Comparison of ENCODE assay signal across 15 cellular contexts in genomic region chr3:177102526-177102925, GRCh38.
DNase-seq lines count a peak whose midpoint lies in the region; ATAC-seq and TF ChIP-seq lines count a peak whose summit lies in the region.
"Had no signal": no experiment of that assay in that cellular context is flagged by ENCODE, and none has a peak within 500 bp of the region (broad histone marks: within the 10 kb centered on the region; RNA-seq: fewer than 3 reads in every experiment).

No MANE protein-coding gene starts in this region.

- TF ChIP-seq RAD21 in SK-N-SH (IDR thresholded peaks at IDR 0.05; ENCODE audit: low read length), result no peak

- CTCF ChIA-PET in SK-N-SH (lab: Yijun Ruan, JAX), result interaction anchor here (1.3 kb wide), 1 partner anchor 17 kb away, joined by 4 read pairs; no protein-coding TSS in a partner anchor

- peaks cover 0 to 4% of the 10 kb centered on the region in 2 experiments for H3K36me3 ChIP-seq in SK-N-SH (replicated peaks in 1 of 2; ENCODE audit: control insufficient read depth in 1 of 2, insufficient read depth in 2 of 2, low read length in 1 of 2)
- no peaks in the 10 kb centered on the region for H3K36me3 ChIP-seq in parathyroid adenoma (ENCODE audit: control insufficient read depth, insufficient read depth, low read length)
- H3K36me3 ChIP-seq in ascending aorta, result no peaks in the 10 kb centered on the region
- H3K36me3 ChIP-seq: breast epithelium had no signal

- no peaks in the 10 kb centered on the region for H3K9me3 ChIP-seq in SK-N-SH
- H3K9me3 ChIP-seq in parathyroid adenoma (ENCODE audit: control insufficient read depth, low read length), result no peaks in the 10 kb centered on the region
- H3K9me3 ChIP-seq in ascending aorta, result no peaks in the 10 kb centered on the region
- H3K9me3 ChIP-seq: breast epithelium, psoas muscle had no signal

- H3K27me3 ChIP-seq in SK-N-SH (ENCODE audit: insufficient read depth) (no peaks in the 10 kb centered on the region), parathyroid adenoma (ENCODE audit: control insufficient read depth, insufficient read depth, low read length) (no peaks in the 10 kb centered on the region), ascending aorta (no peaks in the 10 kb centered on the region)
- H3K27me3 ChIP-seq: breast epithelium had no signal

- WGBS in SK-N-SH (ENCODE audit: low lambda C conversion rate), result 76% methylated on average over 3 of the region's 3 CpGs
- WGBS in lower leg skin, 2 donors, result 45 to 48% methylated on average over 3 of the region's 3 CpGs

- peak overlapping the region; percentile 74 for H3K27ac Mint-ChIP-seq in activated naive CD8-positive, alpha-beta T cell

- peaks cover 5% of the 10 kb centered on the region for H3K36me3 Mint-ChIP-seq in activated naive CD8-positive, alpha-beta T cell

- DNase-seq in SK-N-SH (no peak), left ventricle myocardium superior (no peak), ascending aorta (ENCODE audit: low spot score in 2 of 2) (no peak), lower leg skin (ENCODE audit: low spot score in 2 of 2) (no peak)
- DNase-seq: DMS79; left colon; psoas muscle; stimulated activated CD4-positive, alpha-beta T cell treated with anti-CD3 and anti-CD28 coated beads, Interleukin-4, amount 100 ng/mL, for 24 hours; T-helper 2 cell had no signal

- H3F3A ChIP-seq in SK-N-SH (replicated peaks; ENCODE audit: insufficient read depth), result no peaks in the 10 kb centered on the region

- H3K9ac ChIP-seq in SK-N-SH, result no peak overlapping the region
- H3K9ac ChIP-seq in parathyroid adenoma, result no peak overlapping the region

- no peak for TF ChIP-seq EP300 in SK-N-SH (IDR thresholded peaks at IDR 0.05; ENCODE audit: borderline replicate concordance in 1 of 2, low read depth in 1 of 2, low read length in 1 of 2)

- H2AFZ ChIP-seq in SK-N-SH (ENCODE audit: low read depth), result no peak overlapping the region
- H2AFZ ChIP-seq in parathyroid adenoma, result no peak overlapping the region

- H3K9me3 Mint-ChIP-seq in activated naive CD8-positive, alpha-beta T cell (ENCODE audit: low read depth), result no peaks in the 10 kb centered on the region

- POLR2A ChIA-PET in SK-N-SH (lab: Yijun Ruan, JAX), result no interaction called here

- H3K27ac ChIP-seq in SK-N-SH (ENCODE audit: low read depth in 2 of 2, low read length in 1 of 2) (no peak overlapping the region), parathyroid adenoma (no peak overlapping the region), ascending aorta (no peak overlapping the region)
- H3K27ac ChIP-seq: 22Rv1, breast epithelium, psoas muscle had no signal

- peaks cover 57% of the 10 kb centered on the region for H3K4me1 Mint-ChIP-seq in activated naive CD8-positive, alpha-beta T cell (ENCODE audit: low read depth)

- H3K9me2 ChIP-seq in SK-N-SH, result no peaks in the 10 kb centered on the region

- H4K20me1 ChIP-seq in SK-N-SH (ENCODE audit: insufficient read depth), result peaks cover 93% of the 10 kb centered on the region

- intact Hi-C loops in left ventricle myocardium superior (cut with micrococcal nuclease), result no loop called here
- intact Hi-C loops in ascending aorta (cut with DNase I), result no loop called here
- intact Hi-C loops in lower leg skin (cut with DNase I; ENCODE audit: low total_unique reads), result no loop called here

- TF ChIP-seq CTCF in SK-N-SH (IDR thresholded peaks at IDR 0.05), result no peak
- TF ChIP-seq CTCF in parathyroid adenoma (IDR thresholded peaks at IDR 0.05), result no peak
- TF ChIP-seq CTCF in ascending aorta (IDR thresholded peaks at IDR 0.05), result no peak
- no peak for TF ChIP-seq CTCF in lower leg skin (IDR thresholded peaks at IDR 0.05)

- no peak overlapping the region for H3K4me3 Mint-ChIP-seq in activated naive CD8-positive, alpha-beta T cell

- TF ChIP-seq POLR2A in lower leg skin (IDR thresholded peaks at IDR 0.05), result no peak

- H3K4me2 ChIP-seq in SK-N-SH, result no peak overlapping the region
- peak overlapping the region; percentile 37 for H3K4me2 ChIP-seq in parathyroid adenoma (ENCODE audit: low read length)

- no peak overlapping the region for H3K4me3 ChIP-seq in SK-N-SH (ENCODE audit: low read depth in 2 of 2, low read length in 1 of 2)
- H3K4me3 ChIP-seq in parathyroid adenoma (ENCODE audit: low read depth, low read length), result no peak overlapping the region
- H3K4me3 ChIP-seq in ascending aorta, result no peak overlapping the region
- H3K4me3 ChIP-seq in lower leg skin (ENCODE audit: low read depth, poor library complexity, severe bottlenecking), result no peak overlapping the region
- H3K4me3 ChIP-seq: breast epithelium, psoas muscle had no signal

- peaks cover 98% of the 10 kb centered on the region for H3K79me2 ChIP-seq in SK-N-SH (ENCODE audit: insufficient read depth)
- H3K79me2 ChIP-seq in parathyroid adenoma, result peaks cover 45% of the 10 kb centered on the region

- H3K4me1 ChIP-seq in SK-N-SH (ENCODE audit: control insufficient read depth in 1 of 2, insufficient read depth in 2 of 2, low read depth in 1 of 2, low read length in 1 of 2), result peaks cover 3 to 12% of the 10 kb centered on the region in 2 experiments; a peak in 3 of 4 replicates
- H3K4me1 ChIP-seq in parathyroid adenoma, result no peaks in the 10 kb centered on the region
- peaks cover 2 to 29% of the 10 kb centered on the region in 2 donors for H3K4me1 ChIP-seq in ascending aorta

- ATAC-seq in SK-N-SH treated with all-trans-retinoic acid at 6 μM for 48 hours (peak; percentile 60), left ventricle myocardium superior (peak; percentile 65), GM21528 (IDR thresholded peaks at IDR 0.05; ENCODE audit: low FRiP score, unreplicated experiment) (no peak)
- ATAC-seq: left colon, psoas muscle had no signal

- no peaks in the 10 kb centered on the region for H3K27me3 Mint-ChIP-seq in activated naive CD8-positive, alpha-beta T cell

TF ChIP-seq in SK-N-SH treated with all-trans-retinoic acid at 6 μM for 48 hours, 23 proteins besides CTCF, POLR2A, EP300 and RAD21:
- TF ChIP-seq, protein P1, sequence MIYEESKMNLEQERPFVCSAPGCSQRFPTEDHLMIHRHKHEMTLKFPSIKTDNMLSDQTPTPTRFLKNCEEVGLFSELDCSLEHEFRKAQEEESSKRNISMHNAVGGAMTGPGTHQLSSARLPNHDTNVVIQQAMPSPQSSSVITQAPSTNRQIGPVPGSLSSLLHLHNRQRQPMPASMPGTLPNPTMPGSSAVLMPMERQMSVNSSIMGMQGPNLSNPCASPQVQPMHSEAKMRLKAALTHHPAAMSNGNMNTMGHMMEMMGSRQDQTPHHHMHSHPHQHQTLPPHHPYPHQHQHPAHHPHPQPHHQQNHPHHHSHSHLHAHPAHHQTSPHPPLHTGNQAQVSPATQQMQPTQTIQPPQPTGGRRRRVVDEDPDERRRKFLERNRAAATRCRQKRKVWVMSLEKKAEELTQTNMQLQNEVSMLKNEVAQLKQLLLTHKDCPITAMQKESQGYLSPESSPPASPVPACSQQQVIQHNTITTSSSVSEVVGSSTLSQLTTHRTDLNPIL (CRISPR knock-in tag; IDR thresholded peaks at IDR 0.05; ENCODE audit: low read depth), result no peak
- no peak for TF ChIP-seq SNAI2 (CRISPR knock-in tag; IDR thresholded peaks at IDR 0.05)

TF ChIP-seq in SK-N-SH, 30 proteins besides CTCF, POLR2A, EP300 and RAD21:
- no peak for TF ChIP-seq MEF2A (IDR thresholded peaks at IDR 0.05; ENCODE audit: borderline replicate concordance, low read depth)
- TF ChIP-seq, protein P2, sequence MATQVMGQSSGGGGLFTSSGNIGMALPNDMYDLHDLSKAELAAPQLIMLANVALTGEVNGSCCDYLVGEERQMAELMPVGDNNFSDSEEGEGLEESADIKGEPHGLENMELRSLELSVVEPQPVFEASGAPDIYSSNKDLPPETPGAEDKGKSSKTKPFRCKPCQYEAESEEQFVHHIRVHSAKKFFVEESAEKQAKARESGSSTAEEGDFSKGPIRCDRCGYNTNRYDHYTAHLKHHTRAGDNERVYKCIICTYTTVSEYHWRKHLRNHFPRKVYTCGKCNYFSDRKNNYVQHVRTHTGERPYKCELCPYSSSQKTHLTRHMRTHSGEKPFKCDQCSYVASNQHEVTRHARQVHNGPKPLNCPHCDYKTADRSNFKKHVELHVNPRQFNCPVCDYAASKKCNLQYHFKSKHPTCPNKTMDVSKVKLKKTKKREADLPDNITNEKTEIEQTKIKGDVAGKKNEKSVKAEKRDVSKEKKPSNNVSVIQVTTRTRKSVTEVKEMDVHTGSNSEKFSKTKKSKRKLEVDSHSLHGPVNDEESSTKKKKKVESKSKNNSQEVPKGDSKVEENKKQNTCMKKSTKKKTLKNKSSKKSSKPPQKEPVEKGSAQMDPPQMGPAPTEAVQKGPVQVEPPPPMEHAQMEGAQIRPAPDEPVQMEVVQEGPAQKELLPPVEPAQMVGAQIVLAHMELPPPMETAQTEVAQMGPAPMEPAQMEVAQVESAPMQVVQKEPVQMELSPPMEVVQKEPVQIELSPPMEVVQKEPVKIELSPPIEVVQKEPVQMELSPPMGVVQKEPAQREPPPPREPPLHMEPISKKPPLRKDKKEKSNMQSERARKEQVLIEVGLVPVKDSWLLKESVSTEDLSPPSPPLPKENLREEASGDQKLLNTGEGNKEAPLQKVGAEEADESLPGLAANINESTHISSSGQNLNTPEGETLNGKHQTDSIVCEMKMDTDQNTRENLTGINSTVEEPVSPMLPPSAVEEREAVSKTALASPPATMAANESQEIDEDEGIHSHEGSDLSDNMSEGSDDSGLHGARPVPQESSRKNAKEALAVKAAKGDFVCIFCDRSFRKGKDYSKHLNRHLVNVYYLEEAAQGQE (IDR thresholded peaks at IDR 0.05; ENCODE audit: low read depth, low read length), result no peak
